ENCODE assay signal across 11 cellular contexts in genomic region chr1:17545354-17545753, GRCh38. TPM values are rescaled to one million over a fixed set of nuclear protein-coding genes. Genes with fewer than 3 reads are reported as not detected.
DNase-seq lines count a peak whose midpoint lies in the region; ATAC-seq and TF ChIP-seq lines count a peak whose summit lies in the region.
"Had no signal": no experiment of that assay in that cellular context is flagged by ENCODE, and none has a peak within 500 bp of the region (broad histone marks: within the 10 kb centered on the region; RNA-seq: fewer than 3 reads in every experiment).

No MANE protein-coding gene starts in this region.

- POLR2A ChIA-PET in activated CD4-positive, alpha-beta T cell treated with anti-CD3 and anti-CD28 coated beads for 36 hours (lab: Charles Lee): no interaction called here

- H3K9ac ChIP-seq in adipocyte (ENCODE audit: low read length): peak overlapping the region; percentile 66
- no peak overlapping the region for H3K9ac ChIP-seq in MM.1S (ENCODE audit: low read length)

- peaks cover 30% of the 10 kb centered on the region for H3K4me1 ChIP-seq in adipocyte (ENCODE audit: control insufficient read depth, insufficient read depth, low read length)
- peaks cover 7 to 99% (median 28%) of the 10 kb centered on the region in 3 donors for H3K4me1 ChIP-seq in gastroesophageal sphincter
- peaks cover 4% of the 10 kb centered on the region; the same call in 1 of the 2 replicates for H3K4me1 ChIP-seq in MM.1S (ENCODE audit: low read length)

- no peak for TF ChIP-seq EP300 in gastroesophageal sphincter (IDR thresholded peaks at IDR 0.05)

- peak; percentile 73 for ATAC-seq in gastroesophageal sphincter
- peak; percentile 60 for ATAC-seq in sciatic nerve
- ATAC-seq in HG02588 (IDR thresholded peaks at IDR 0.05; ENCODE audit: unreplicated experiment): no peak
- no peak for ATAC-seq in activated CD4-positive, alpha-beta T cell treated with anti-CD3 and anti-CD28 coated beads for 36 hours
- no peak for ATAC-seq in stimulated activated naive CD8-positive, alpha-beta T cell treated with anti-CD3 and anti-CD28 coated beads, Interleukin-15, amount 100 ng/mL, for 72 hours
- ATAC-seq: Panc1 had no signal

- no peak for TF ChIP-seq CTCF in gastroesophageal sphincter (IDR thresholded peaks at IDR 0.05)
- TF ChIP-seq CTCF in MM.1S (IDR thresholded peaks at IDR 0.05; ENCODE audit: low read length): no peak

- H3K4me3 ChIP-seq in adipocyte (ENCODE audit: low read length) (peak overlapping the region; percentile 55), gastroesophageal sphincter (no peak overlapping the region), MM.1S (ENCODE audit: low read length) (no peak overlapping the region)

- no peaks in the 10 kb centered on the region for H4K20me1 ChIP-seq in MM.1S (ENCODE audit: insufficient read depth, low read length)

- no peaks in the 10 kb centered on the region for H3K9me3 ChIP-seq in adipocyte (ENCODE audit: control insufficient read depth, low read length)
- H3K9me3 ChIP-seq in gastroesophageal sphincter: no peaks in the 10 kb centered on the region
- H3K9me3 ChIP-seq in MM.1S (replicated peaks; ENCODE audit: insufficient read depth, low read length): no peaks in the 10 kb centered on the region

- no peaks in the 10 kb centered on the region for H3K79me2 ChIP-seq in MM.1S (ENCODE audit: low read length)

- no peaks in the 10 kb centered on the region for H3K27me3 ChIP-seq in adipocyte (replicated peaks; ENCODE audit: control insufficient read depth, insufficient read depth, low read length)
- no peaks in the 10 kb centered on the region for H3K27me3 ChIP-seq in gastroesophageal sphincter
- H3K27me3 ChIP-seq in MM.1S (replicated peaks; ENCODE audit: insufficient read depth, low read length): peaks cover 58% of the 10 kb centered on the region

- intact Hi-C loops in sciatic nerve (cut with DNase I): no loop called here
- intact Hi-C loops in activated CD4-positive, alpha-beta T cell treated with anti-CD3 and anti-CD28 coated beads for 36 hours (cut with DNase I, micrococcal nuclease): no loop called here

- H3K36me3 Mint-ChIP-seq in activated CD4-positive, alpha-beta T cell treated with anti-CD3 and anti-CD28 coated beads for 36 hours (ENCODE audit: low read depth): no peaks in the 10 kb centered on the region

- peak overlapping the region; percentile 40 to 99 (median 89) for H3K27ac ChIP-seq in gastroesophageal sphincter
- H3K27ac ChIP-seq in MM.1S (ENCODE audit: low read length): no peak overlapping the region

- CTCF ChIA-PET in activated CD4-positive, alpha-beta T cell treated with anti-CD3 and anti-CD28 coated beads for 36 hours (lab: Charles Lee): interaction anchor here (0.7 kb wide), 1 partner anchor 28 kb away, joined by 3 read pairs; no protein-coding TSS in a partner anchor

- H3K4me1 Mint-ChIP-seq in activated CD4-positive, alpha-beta T cell treated with anti-CD3 and anti-CD28 coated beads for 36 hours: no peaks in the 10 kb centered on the region
- H3K4me1 Mint-ChIP-seq in stimulated activated naive CD8-positive, alpha-beta T cell treated with anti-CD3 and anti-CD28 coated beads, Interleukin-15, amount 100 ng/mL, for 72 hours: peaks cover 9% of the 10 kb centered on the region

- no peaks in the 10 kb centered on the region for H3K36me3 ChIP-seq in adipocyte (ENCODE audit: control insufficient read depth, insufficient read depth, low read length, severe bottlenecking)
- no peaks in the 10 kb centered on the region for H3K36me3 ChIP-seq in gastroesophageal sphincter
- no peaks in the 10 kb centered on the region for H3K36me3 ChIP-seq in MM.1S (replicated peaks; ENCODE audit: insufficient read depth, low read length)

- H3K27me3 Mint-ChIP-seq in activated CD4-positive, alpha-beta T cell treated with anti-CD3 and anti-CD28 coated beads for 36 hours: peaks cover 29% of the 10 kb centered on the region
- peaks cover 58% of the 10 kb centered on the region for H3K27me3 Mint-ChIP-seq in stimulated activated naive CD8-positive, alpha-beta T cell treated with anti-CD3 and anti-CD28 coated beads, Interleukin-15, amount 100 ng/mL, for 72 hours

- TF ChIP-seq POLR2A in gastroesophageal sphincter (IDR thresholded peaks at IDR 0.05): no peak

- no peaks in the 10 kb centered on the region for H3K9me2 ChIP-seq in MM.1S (replicated peaks; ENCODE audit: insufficient read depth, low read length)

- no peak overlapping the region for H3K4me2 ChIP-seq in MM.1S (ENCODE audit: low read depth, low read length)

- H2AFZ ChIP-seq in MM.1S (ENCODE audit: low read length): no peak overlapping the region

- DNase-seq in EL (peak; percentile 72), adipocyte (ENCODE audit: low read depth) (peak; percentile 81), sciatic nerve (ENCODE audit: low spot score) (no peak), MM.1S (no peak)
- DNase-seq in activated CD4-positive, alpha-beta T cell treated with anti-CD3 and anti-CD28 coated beads for 36 hours: no peak
- DNase-seq in stimulated activated naive CD8-positive, alpha-beta T cell treated with anti-CD3 and anti-CD28 coated beads, Interleukin-15, amount 100 ng/mL, for 72 hours: no peak
- DNase-seq: caudate nucleus; stimulated activated CD4-positive, alpha-beta T cell treated with anti-CD3 and anti-CD28 coated beads, Interleukin-2, amount 100 ng/mL, for 24 hours had no signal

- no peak overlapping the region for H3K4me3 Mint-ChIP-seq in activated CD4-positive, alpha-beta T cell treated with anti-CD3 and anti-CD28 coated beads for 36 hours
- no peak overlapping the region for H3K4me3 Mint-ChIP-seq in stimulated activated naive CD8-positive, alpha-beta T cell treated with anti-CD3 and anti-CD28 coated beads, Interleukin-15, amount 100 ng/mL, for 72 hours

- no peaks in the 10 kb centered on the region for H3F3A ChIP-seq in MM.1S (ENCODE audit: insufficient read depth, low read length)

- 27 to 71% methylated on average over 1 to 2 of the region's 2 CpGs for WGBS in gastroesophageal sphincter (ENCODE audit: low coverage in 1 of 2), 2 donors

- no peak overlapping the region for H3K27ac Mint-ChIP-seq in activated CD4-positive, alpha-beta T cell treated with anti-CD3 and anti-CD28 coated beads for 36 hours
- H3K27ac Mint-ChIP-seq in stimulated activated naive CD8-positive, alpha-beta T cell treated with anti-CD3 and anti-CD28 coated beads, Interleukin-15, amount 100 ng/mL, for 72 hours: no peak overlapping the region

- no peaks in the 10 kb centered on the region for H3K9me3 Mint-ChIP-seq in activated CD4-positive, alpha-beta T cell treated with anti-CD3 and anti-CD28 coated beads for 36 hours (ENCODE audit: low read depth)
- H3K9me3 Mint-ChIP-seq in stimulated activated naive CD8-positive, alpha-beta T cell treated with anti-CD3 and anti-CD28 coated beads, Interleukin-15, amount 100 ng/mL, for 72 hours: no peaks in the 10 kb centered on the region

RNA-seq across cellular contexts. Expression of gene ARHGEF10L, which starts 5.9 kb away (rescaled TPM):
- 10 to 100 TPM; 50.9 to 97.0 (median 80.3) TPM for total RNA-seq in gastroesophageal sphincter
- total RNA-seq in sciatic nerve: 34.3 TPM
- total RNA-seq in activated CD4-positive, alpha-beta T cell treated with anti-CD3 and anti-CD28 coated beads for 36 hours: not detected

Comparison
In these comparisons a context has a peak if more than half of its experiments do, and no peak if none do; other contexts are left out.
1. DNase-seq: peak in EL (single experiment) and adipocyte (single experiment); none in sciatic nerve (single experiment), MM.1S (single experiment), activated CD4-positive, alpha-beta T cell treated with anti-CD3 and anti-CD28 coated beads for 36 hours (single experiment) and stimulated activated naive CD8-positive, alpha-beta T cell treated with anti-CD3 and anti-CD28 coated beads, Interleukin-15, amount 100 ng/mL, for 72 hours (0 of 2).
2. ATAC-seq: peak in gastroesophageal sphincter (single experiment) and sciatic nerve (single experiment); none in HG02588 (single experiment), activated CD4-positive, alpha-beta T cell treated with anti-CD3 and anti-CD28 coated beads for 36 hours (single experiment) and stimulated activated naive CD8-positive, alpha-beta T cell treated with anti-CD3 and anti-CD28 coated beads, Interleukin-15, amount 100 ng/mL, for 72 hours (single experiment).
3. RNA of gene ARHGEF10L, which starts 5.9 kb away (total RNA-seq): 50.9 to 97.0 TPM in gastroesophageal sphincter and 34.3 TPM in sciatic nerve (single experiment); not detected in activated CD4-positive, alpha-beta T cell treated with anti-CD3 and anti-CD28 coated beads for 36 hours; every median in the first group is over 10 times any median in the second.